ENCODE assay signal across 9 cellular contexts in genomic region chr2:75709297-75709696, GRCh38. TPM values are rescaled to one million over a fixed set of nuclear protein-coding genes. Genes with fewer than 3 reads are reported as not detected.
DNase-seq lines count a peak whose midpoint lies in the region; ATAC-seq, FAIRE-seq and TF ChIP-seq lines count a peak whose summit lies in the region.
"Had no signal": no experiment of that assay in that cellular context is flagged by ENCODE, and none has a peak within 500 bp of the region (broad histone marks: within the 10 kb centered on the region; RNA-seq: fewer than 3 reads in every experiment).

No MANE protein-coding gene starts in this region.

- peaks cover 41% of the 10 kb centered on the region for H3K79me2 ChIP-seq in OCI-LY3 (ENCODE audit: low read length)

- TF ChIP-seq POLR2A in gastrocnemius medialis (IDR thresholded peaks at IDR 0.05): no peak

- H3K36me3 ChIP-seq in OCI-LY3 (replicated peaks; ENCODE audit: low read depth, low read length) (peaks cover 10% of the 10 kb centered on the region), gastrocnemius medialis (peaks cover 0 to 20% of the 10 kb centered on the region in 2 donors)

- no peak for FAIRE-seq in frontal cortex (lab: Jason Lieb, UNC)

- in situ Hi-C loops in gastrocnemius medialis (cut with MboI; ENCODE audit: low sequenced_read_pairs in 4 of 4): no loop called here

- no peaks in the 10 kb centered on the region for H3K9me3 ChIP-seq in OCI-LY3 (ENCODE audit: insufficient read depth, low read length)
- no peaks in the 10 kb centered on the region for H3K9me3 ChIP-seq in gastrocnemius medialis

- H3K4me3 ChIP-seq in OCI-LY3 (ENCODE audit: low read length): peak overlapping the region; percentile 96
- H3K4me3 ChIP-seq in gastrocnemius medialis: peak overlapping the region; percentile 65 to 79 (median 74)

- H3K4me1 ChIP-seq in OCI-LY3 (ENCODE audit: low read length): peaks cover 20% of the 10 kb centered on the region
- H3K4me1 ChIP-seq in gastrocnemius medialis: peaks cover 19 to 26% of the 10 kb centered on the region in 2 donors

- peak overlapping the region; percentile 81 for H3K9ac ChIP-seq in OCI-LY3 (ENCODE audit: low read length)

- intact Hi-C loops in gastrocnemius medialis (cut with DNase I; ENCODE audit: low total_unique reads): no loop called here

- H3K4me1 Mint-ChIP-seq in T-helper 2 cell treated with Interferon-gamma antibody and Interleukin-4, amounts not matched to agents 5 μg/mL and 100 μg/mL, for 36 hours (ENCODE audit: low read depth): peaks cover 28% of the 10 kb centered on the region
- peaks cover 16% of the 10 kb centered on the region for H3K4me1 Mint-ChIP-seq in endothelial cell (ENCODE audit: unreplicated experiment)

- H3K4me2 ChIP-seq in OCI-LY3 (ENCODE audit: low read length): peak overlapping the region; percentile 99

- H4K20me1 ChIP-seq in OCI-LY3 (ENCODE audit: insufficient read depth, low read length): no peaks in the 10 kb centered on the region

- TF ChIP-seq CTCF in OCI-LY3 (IDR thresholded peaks at IDR 0.05; ENCODE audit: low read depth, low read length) (no peak), endothelial cell (IDR thresholded peaks at IDR 0.05; ENCODE audit: unreplicated experiment) (no peak), gastrocnemius medialis (IDR thresholded peaks at IDR 0.05 in 4 of 5, conservative IDR thresholded peaks at IDR 0.05 in 1 of 5) (no peak)

- no peaks in the 10 kb centered on the region for H3K9me3 Mint-ChIP-seq in T-helper 2 cell treated with Interferon-gamma antibody and Interleukin-4, amounts not matched to agents 5 μg/mL and 100 μg/mL, for 36 hours
- no peaks in the 10 kb centered on the region for H3K9me3 Mint-ChIP-seq in endothelial cell (ENCODE audit: unreplicated experiment)

- no peaks in the 10 kb centered on the region for H3K27me3 ChIP-seq in OCI-LY3 (ENCODE audit: low read depth, low read length)
- no peaks in the 10 kb centered on the region for H3K27me3 ChIP-seq in gastrocnemius medialis

- H3K27me3 Mint-ChIP-seq in T-helper 2 cell treated with Interferon-gamma antibody and Interleukin-4, amounts not matched to agents 5 μg/mL and 100 μg/mL, for 36 hours (ENCODE audit: low read depth): no peaks in the 10 kb centered on the region
- H3K27me3 Mint-ChIP-seq in endothelial cell (ENCODE audit: unreplicated experiment): no peaks in the 10 kb centered on the region

- POLR2A ChIA-PET in HEK293T (lab: Yijun Ruan, JAX): interaction anchor here (2.8 kb wide), 1 partner anchor 62 kb away, joined by 13 read pairs; the partner anchor contains the start of gene MRPL19

- H2AFZ ChIP-seq in OCI-LY3 (ENCODE audit: low read depth, low read length): no peak overlapping the region

- CTCF ChIA-PET in HEK293T (lab: Yijun Ruan, JAX): no interaction called here

- peak overlapping the region; percentile 79 for H3K27ac Mint-ChIP-seq in T-helper 2 cell treated with Interferon-gamma antibody and Interleukin-4, amounts not matched to agents 5 μg/mL and 100 μg/mL, for 36 hours
- H3K27ac Mint-ChIP-seq in endothelial cell (ENCODE audit: unreplicated experiment): peak overlapping the region; percentile 6

- H3K4me3 Mint-ChIP-seq in T-helper 2 cell treated with Interferon-gamma antibody and Interleukin-4, amounts not matched to agents 5 μg/mL and 100 μg/mL, for 36 hours: peak overlapping the region; percentile 79
- no peak overlapping the region for H3K4me3 Mint-ChIP-seq in endothelial cell (ENCODE audit: unreplicated experiment)

- H3K27ac ChIP-seq in OCI-LY3 (ENCODE audit: low read length) (0 out of 2 replicates have a peak overlapping the region, but pooled peaks have one; percentile 11), gastrocnemius medialis (peak overlapping the region; percentile 1 to 96 (median 47))

- no peak for ATAC-seq in gastrocnemius medialis

- peaks cover 15% of the 10 kb centered on the region for H3K36me3 Mint-ChIP-seq in T-helper 2 cell treated with Interferon-gamma antibody and Interleukin-4, amounts not matched to agents 5 μg/mL and 100 μg/mL, for 36 hours (ENCODE audit: low read depth)
- peaks cover 5% of the 10 kb centered on the region for H3K36me3 Mint-ChIP-seq in endothelial cell (ENCODE audit: low read depth, unreplicated experiment)

- no peak for DNase-seq in T-helper 2 cell treated with Interferon-gamma antibody and Interleukin-4, amounts not matched to agents 5 μg/mL and 100 μg/mL, for 36 hours (ENCODE audit: low spot score)
- DNase-seq in T-helper 2 cell (no peak), endothelial cell (ENCODE audit: low spot score) (no peak), gastrocnemius medialis (no peak), frontal cortex (ENCODE audit: low spot score in 2 of 2) (no peak), HEK293T (ENCODE audit: extremely low spot score) (no peak), AG20443 (ENCODE audit: low spot score) (no peak)
- DNase-seq: effector CD8-positive, alpha-beta T cell had no signal

TF ChIP-seq in HEK293T, 16 proteins besides CTCF, POLR2A, EP300 and RAD21:
- TF ChIP-seq LEF1 (IDR thresholded peaks at IDR 0.05; ENCODE audit: borderline replicate concordance): no peak
- no peak for TF ChIP-seq PKNOX1 (IDR thresholded peaks at IDR 0.05)

RNA-seq across cellular contexts. Expression of gene GCFC2, which starts 1.4 kb away (rescaled TPM):
- 13.0 TPM for total RNA-seq in endothelial cell (ENCODE audit: unreplicated experiment)
- total RNA-seq in gastrocnemius medialis: 10 to 100 TPM; 39.2 to 48.1 (median 43.7) TPM
- total RNA-seq in frontal cortex: 19.6 TPM
